16 cellular contexts compared by ENCODE assay signal in the genomic region with DNA sequence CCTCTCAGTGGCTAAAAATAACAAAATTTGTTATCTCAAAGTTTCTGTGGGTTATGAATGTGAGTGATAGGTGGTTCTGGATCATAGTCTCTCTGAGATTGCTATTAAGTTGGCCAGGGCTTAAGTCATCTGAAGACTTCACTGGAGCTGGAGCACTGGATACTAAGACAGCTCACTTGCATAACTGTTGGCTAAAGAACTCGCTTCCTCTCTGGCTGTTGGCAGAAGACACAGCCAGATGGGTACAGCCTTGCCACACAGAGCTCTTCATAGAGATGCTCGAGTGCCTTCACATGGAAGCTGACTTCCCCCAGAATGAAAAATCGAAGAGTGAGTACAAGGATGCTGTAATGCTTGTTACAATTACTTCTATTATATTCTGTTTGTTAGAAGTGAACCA.
"Had no signal": no experiment of that assay in that cellular context is flagged by ENCODE, and none has a peak within 500 bp of the region (broad histone marks: within the 10 kb centered on the region; RNA-seq: fewer than 3 reads in every experiment).

No MANE protein-coding gene starts in this region.

- H3K36me3 ChIP-seq: gastroesophageal sphincter, neural progenitor cell, ovary, uterus had no signal

- H3K4me3 ChIP-seq: body of pancreas, gastroesophageal sphincter, hepatocyte, neural progenitor cell, ovary, tibial artery, uterus had no signal

- H3K36me3 Mint-ChIP-seq: activated naive CD8-positive, alpha-beta T cell treated with anti-CD3 and anti-CD28 coated beads for 36 hours; neural progenitor cell; stimulated activated memory B cell treated with anti-CD40 and anti-IgM and Interleukin-4, amounts not matched to agents 10 μg/mL and 1 μg/mL and 100 μg/mL, for 72 hours had no signal

- H3K27ac Mint-ChIP-seq: activated CD4-positive, alpha-beta T cell treated with anti-CD3 and anti-CD28 coated beads, Interleukin-2, amount 10 ng/mL, durations not matched to agents 7 days and 5 days; activated naive CD8-positive, alpha-beta T cell treated with anti-CD3 and anti-CD28 coated beads for 36 hours; activated T-helper 1 cell treated with anti-CD3 and anti-CD28 coated beads, Interleukin-12 subunit alpha, Interleukin-12 subunit beta, Interleukin-2, Interleukin-4 antibody, amounts not matched to agents 30 ng/mL and 10 ng/mL and 1 ng/mL, durations not matched to agents 14 hours and 24 hours and 36 hours; endodermal cell; neural progenitor cell; stimulated activated memory B cell treated with anti-CD40 and anti-IgM and Interleukin-4, amounts not matched to agents 10 μg/mL and 1 μg/mL and 100 μg/mL, for 72 hours had no signal

- DNase-seq: activated CD4-positive, alpha-beta T cell treated with anti-CD3 and anti-CD28 coated beads, Interleukin-2, amount 10 ng/mL, durations not matched to agents 7 days and 5 days; activated naive CD8-positive, alpha-beta T cell treated with anti-CD3 and anti-CD28 coated beads for 36 hours; body of pancreas; dermis blood vessel endothelial cell; endodermal cell; kidney; ovary; T-helper 9 cell; tibial artery; uterus had no signal

- H3K27me3 ChIP-seq: body of pancreas, gastroesophageal sphincter, hepatocyte, neural progenitor cell, ovary, tibial artery, uterus had no signal

- H3K4me3 Mint-ChIP-seq: activated CD4-positive, alpha-beta T cell treated with anti-CD3 and anti-CD28 coated beads, Interleukin-2, amount 10 ng/mL, durations not matched to agents 7 days and 5 days; activated naive CD8-positive, alpha-beta T cell treated with anti-CD3 and anti-CD28 coated beads for 36 hours; activated T-helper 1 cell treated with anti-CD3 and anti-CD28 coated beads, Interleukin-12 subunit alpha, Interleukin-12 subunit beta, Interleukin-2, Interleukin-4 antibody, amounts not matched to agents 30 ng/mL and 10 ng/mL and 1 ng/mL, durations not matched to agents 14 hours and 24 hours and 36 hours; central memory CD8-positive, alpha-beta T cell; endodermal cell; neural progenitor cell; stimulated activated memory B cell treated with anti-CD40 and anti-IgM and Interleukin-4, amounts not matched to agents 10 μg/mL and 1 μg/mL and 100 μg/mL, for 72 hours had no signal

- H3K4me1 ChIP-seq: body of pancreas, gastroesophageal sphincter, neural progenitor cell, uterus had no signal

- H3K4me1 Mint-ChIP-seq: activated CD4-positive, alpha-beta T cell treated with anti-CD3 and anti-CD28 coated beads, Interleukin-2, amount 10 ng/mL, durations not matched to agents 7 days and 5 days; activated naive CD8-positive, alpha-beta T cell treated with anti-CD3 and anti-CD28 coated beads for 36 hours; central memory CD8-positive, alpha-beta T cell; endodermal cell; neural progenitor cell; stimulated activated memory B cell treated with anti-CD40 and anti-IgM and Interleukin-4, amounts not matched to agents 10 μg/mL and 1 μg/mL and 100 μg/mL, for 72 hours had no signal

- ATAC-seq: body of pancreas; gastroesophageal sphincter; stimulated activated memory B cell treated with anti-CD40 and anti-IgM and Interleukin-4, amounts not matched to agents 10 μg/mL and 1 μg/mL and 100 μg/mL, for 72 hours had no signal

- H3K9me3 Mint-ChIP-seq: activated CD4-positive, alpha-beta T cell treated with anti-CD3 and anti-CD28 coated beads, Interleukin-2, amount 10 ng/mL, durations not matched to agents 7 days and 5 days; activated naive CD8-positive, alpha-beta T cell treated with anti-CD3 and anti-CD28 coated beads for 36 hours; activated T-helper 1 cell treated with anti-CD3 and anti-CD28 coated beads, Interleukin-12 subunit alpha, Interleukin-12 subunit beta, Interleukin-2, Interleukin-4 antibody, amounts not matched to agents 30 ng/mL and 10 ng/mL and 1 ng/mL, durations not matched to agents 14 hours and 24 hours and 36 hours; endodermal cell; neural progenitor cell had no signal

- H3K27ac ChIP-seq: body of pancreas, gastroesophageal sphincter, hepatocyte, neural progenitor cell, ovary, tibial artery, uterus had no signal

- H3K27me3 Mint-ChIP-seq: activated CD4-positive, alpha-beta T cell treated with anti-CD3 and anti-CD28 coated beads, Interleukin-2, amount 10 ng/mL, durations not matched to agents 7 days and 5 days had no signal

- H3K9me3 ChIP-seq: body of pancreas, ovary, tibial artery, uterus had no signal
